19 cellular contexts compared by ENCODE assay signal in the genomic region with DNA sequence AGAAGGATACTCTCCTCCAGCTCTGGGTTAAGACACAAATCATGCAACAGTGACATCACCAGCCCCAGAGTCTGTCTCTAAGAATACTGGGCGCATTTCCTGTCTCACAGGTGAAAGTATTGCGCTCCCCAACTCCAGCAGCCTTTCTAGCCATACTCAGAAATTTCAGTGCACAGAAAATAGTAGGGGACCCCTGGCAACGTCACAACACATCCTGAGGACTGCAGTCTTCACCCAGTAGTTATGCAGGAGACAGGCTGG.
"Had no signal": no experiment of that assay in that cellular context is flagged by ENCODE, and none has a peak within 500 bp of the region (broad histone marks: within the 10 kb centered on the region; RNA-seq: fewer than 3 reads in every experiment).

No MANE protein-coding gene starts in this region.

- H3K36me3 ChIP-seq: ascending aorta, breast epithelium, left lung, ovary, thoracic aorta had no signal

- H3K27ac ChIP-seq: ascending aorta, foreskin keratinocyte, left lung, ovary, thoracic aorta had no signal

- H3K27me3 ChIP-seq: ascending aorta, breast epithelium, foreskin keratinocyte, ovary had no signal

- ATAC-seq: activated T-cell treated with anti-CD3 and anti-CD28 coated beads, Interleukin-2, amount 50 U/mL, for 72 hours; left lung; stimulated activated naive CD8-positive, alpha-beta T cell treated with anti-CD3 and anti-CD28 coated beads, Interleukin-15, amount 100 ng/mL, for 72 hours had no signal

- DNase-seq: activated CD4-positive, CD25-positive, alpha-beta regulatory T cell treated with anti-CD3 and anti-CD28 coated beads, Interleukin-2, amount 50 U/mL, for 72 hours; activated CD8-positive, alpha-beta memory T cell treated with anti-CD3 and anti-CD28 coated beads for 24 hours; activated CD8-positive, alpha-beta memory T cell treated with anti-CD3 and anti-CD28 coated beads, Interleukin-2, amount 50 U/mL, for 48 hours; activated effector memory CD4-positive, alpha-beta T cell treated with anti-CD3 and anti-CD28 coated beads, Interleukin-2, amount 50 U/mL, for 16 hours; activated naive CD4-positive, alpha-beta T cell treated with anti-CD3 and anti-CD28 coated beads, Interleukin-2, amount 50 U/mL, for 16 hours; activated T-cell treated with anti-CD3 and anti-CD28 coated beads, Interleukin-2, amount 50 U/mL, for 72 hours; glutamatergic neuron; kidney; left lung; mammary epithelial cell; ovary; small intestine; stimulated activated CD4-positive, alpha-beta T cell treated with anti-CD3 and anti-CD28 coated beads, Interleukin-15, amount 100 ng/mL, for 24 hours; stimulated activated CD4-positive, alpha-beta T cell treated with anti-CD3 and anti-CD28 coated beads, Interleukin-2, amount 100 ng/mL, for 48 hours; stimulated activated naive CD8-positive, alpha-beta T cell treated with anti-CD3 and anti-CD28 coated beads, Interleukin-15, amount 100 ng/mL, for 72 hours had no signal

- FAIRE-seq: kidney, small intestine had no signal

- H3K9me3 ChIP-seq: ascending aorta, breast epithelium, left lung, ovary, thoracic aorta had no signal

- H3K4me3 ChIP-seq: ascending aorta, left lung, ovary, thoracic aorta had no signal

- H3K4me1 ChIP-seq: ascending aorta, foreskin keratinocyte had no signal
